Comparison of ENCODE assay signal across 18 cellular contexts in genomic region chr14:24198845-24199524, GRCh38. TPM values are rescaled to one million over a fixed set of nuclear protein-coding genes. Genes with fewer than 3 reads are reported as not detected.
DNase-seq lines count a peak whose midpoint lies in the region; ATAC-seq and TF ChIP-seq lines count a peak whose summit lies in the region.
"Had no signal": no experiment of that assay in that cellular context is flagged by ENCODE, and none has a peak within 500 bp of the region (broad histone marks: within the 10 kb centered on the region; RNA-seq: fewer than 3 reads in every experiment).

No MANE protein-coding gene starts in this region.

- no peak overlapping the region for H2BK120ac ChIP-seq in neuronal stem cell (ENCODE audit: low read depth, low read length)

- H2AFZ ChIP-seq in Loucy (ENCODE audit: low read length) = no peak overlapping the region
- H2AFZ ChIP-seq in neuronal stem cell (ENCODE audit: low read length) = no peak overlapping the region

- H3K79me1 ChIP-seq in neuronal stem cell (ENCODE audit: low read depth, low read length) = peaks cover 1% of the 10 kb centered on the region

- peak overlapping the region; percentile 12 for H3K4me2 ChIP-seq in Loucy (ENCODE audit: low read depth, low read length, poor library complexity, severe bottlenecking)
- no peak overlapping the region for H3K4me2 ChIP-seq in neuronal stem cell (ENCODE audit: insufficient read depth, low read length, poor library complexity, severe bottlenecking)

- H3K27me3 ChIP-seq in Loucy (ENCODE audit: insufficient read depth, low read length, poor library complexity, severe bottlenecking) (no peaks in the 10 kb centered on the region), colonic mucosa (no peaks in the 10 kb centered on the region), neuronal stem cell (ENCODE audit: control insufficient read depth in 3 of 3, insufficient read depth in 3 of 3, low read depth in 1 of 3, low read length in 3 of 3) (peaks cover 0 to 2% (median 0%) of the 10 kb centered on the region in 3 experiments)
- H3K27me3 ChIP-seq: transverse colon had no signal

- no peak overlapping the region for H3K18ac ChIP-seq in neuronal stem cell (ENCODE audit: low read length)

- H3K36me3 ChIP-seq in Loucy (ENCODE audit: insufficient read depth, low read length) (no peaks in the 10 kb centered on the region; the same call in 1 of the 2 replicates), colonic mucosa (no peaks in the 10 kb centered on the region), neuronal stem cell (replicated peaks in 1 of 2; ENCODE audit: control insufficient read depth in 2 of 2, insufficient read depth in 2 of 2, low read length in 2 of 2) (peaks cover 8 to 46% of the 10 kb centered on the region in 2 donors)

- no peak overlapping the region for H2BK15ac ChIP-seq in neuronal stem cell (ENCODE audit: low read length)

- no CpG with 5 or more reads among the region's 6 CpGs for WGBS in neuronal stem cell (ENCODE audit: extremely low coverage in 2 of 2, insufficient read length in 2 of 2, insufficient replicate concordance in 1 of 2), 2 donors

- H3K79me2 ChIP-seq in Loucy (ENCODE audit: insufficient read depth, low read length) = peaks cover 29% of the 10 kb centered on the region

- H3K4me3 ChIP-seq in Loucy (ENCODE audit: low read length, poor library complexity, severe bottlenecking) = no peak overlapping the region
- H3K4me3 ChIP-seq in colonic mucosa = no peak overlapping the region
- no peak overlapping the region for H3K4me3 ChIP-seq in neuronal stem cell (ENCODE audit: low read length in 2 of 2)
- H3K4me3 ChIP-seq: transverse colon had no signal

- H3K9ac ChIP-seq in Loucy (ENCODE audit: low read depth, low read length, poor library complexity, severe bottlenecking) (no peak overlapping the region), colonic mucosa (ENCODE audit: low read depth in 2 of 2, low read length in 2 of 2) (no peak overlapping the region), neuronal stem cell (ENCODE audit: low read depth, low read length, poor library complexity) (peak overlapping the region; percentile 72)

- intact Hi-C loops in colonic mucosa (cut with DNase I) = no loop called here

- H3K4me1 Mint-ChIP-seq in activated T-cell treated with anti-CD3 and anti-CD28 coated beads, Interleukin-2, amount 50 U/mL, for 24 hours (ENCODE audit: low read depth) = peaks cover 45% of the 10 kb centered on the region

- no peak overlapping the region for H3K4ac ChIP-seq in neuronal stem cell (ENCODE audit: low read length)

- peaks cover 76% of the 10 kb centered on the region for H3K36me3 Mint-ChIP-seq in activated T-cell treated with anti-CD3 and anti-CD28 coated beads, Interleukin-2, amount 50 U/mL, for 24 hours (ENCODE audit: low read depth)

- no peak overlapping the region for H4K91ac ChIP-seq in neuronal stem cell (ENCODE audit: low read depth, low read length, poor library complexity)

- no peak for ATAC-seq in GM19023 (IDR thresholded peaks at IDR 0.05; ENCODE audit: unreplicated experiment)
- ATAC-seq in HG02759 (IDR thresholded peaks at IDR 0.05; ENCODE audit: unreplicated experiment) = no peak
- ATAC-seq: left ventricle myocardium superior, Right ventricle myocardium inferior had no signal

- H3F3A ChIP-seq in Loucy (ENCODE audit: low read depth) = no peaks in the 10 kb centered on the region

- H3K9me3 ChIP-seq in Loucy (ENCODE audit: insufficient read depth, low read depth, low read length) = no peaks in the 10 kb centered on the region; the same call in 1 of the 2 replicates
- H3K9me3 ChIP-seq in colonic mucosa = no peaks in the 10 kb centered on the region
- H3K9me3 ChIP-seq in neuronal stem cell (replicated peaks in 1 of 2; ENCODE audit: control insufficient read depth in 2 of 2, insufficient read depth in 1 of 2, low read depth in 1 of 2, low read length in 2 of 2) = peaks cover 3 to 7% of the 10 kb centered on the region in 2 donors
- H3K9me3 ChIP-seq: transverse colon had no signal

- no peak overlapping the region for H2AK5ac ChIP-seq in neuronal stem cell (ENCODE audit: low read depth, low read length)

- no peak overlapping the region for H3K14ac ChIP-seq in neuronal stem cell (ENCODE audit: low read length)

- H3K4me1 ChIP-seq in Loucy (ENCODE audit: insufficient read depth, low read length, poor library complexity, severe bottlenecking) (peaks cover 22% of the 10 kb centered on the region), colonic mucosa (peaks cover 4% of the 10 kb centered on the region), neuronal stem cell (ENCODE audit: control insufficient read depth in 2 of 2, insufficient read depth in 1 of 2, low read depth in 1 of 2, low read length in 2 of 2) (peaks cover 2 to 5% of the 10 kb centered on the region in 2 donors)

- H3K9me3 Mint-ChIP-seq in activated T-cell treated with anti-CD3 and anti-CD28 coated beads, Interleukin-2, amount 50 U/mL, for 24 hours = peaks cover 7% of the 10 kb centered on the region

- no peaks in the 10 kb centered on the region for H4K20me1 ChIP-seq in Loucy (ENCODE audit: insufficient read depth, low read length, poor library complexity, severe bottlenecking)

- H2BK12ac ChIP-seq in neuronal stem cell (ENCODE audit: low read length) = no peak overlapping the region

- peak overlapping the region; percentile 42 for H3K27ac Mint-ChIP-seq in activated T-cell treated with anti-CD3 and anti-CD28 coated beads, Interleukin-2, amount 50 U/mL, for 24 hours

- H3K27me3 Mint-ChIP-seq in activated T-cell treated with anti-CD3 and anti-CD28 coated beads, Interleukin-2, amount 50 U/mL, for 24 hours = no peaks in the 10 kb centered on the region

- no peak overlapping the region for H3K23ac ChIP-seq in neuronal stem cell (ENCODE audit: low read depth, low read length, poor library complexity)

- H4K8ac ChIP-seq in neuronal stem cell (ENCODE audit: low read depth, low read length) = no peak overlapping the region

- H3K27ac ChIP-seq in colonic mucosa (peak overlapping the region; percentile 23), neuronal stem cell (replicated peaks; ENCODE audit: low read length) (no peak overlapping the region)

- peak overlapping the region; percentile 9 for H3K4me3 Mint-ChIP-seq in activated T-cell treated with anti-CD3 and anti-CD28 coated beads, Interleukin-2, amount 50 U/mL, for 24 hours

- no peak overlapping the region for H2BK5ac ChIP-seq in neuronal stem cell (ENCODE audit: low read length)

- DNase-seq in activated T-cell treated with anti-CD3 and anti-CD28 coated beads, Interleukin-2, amount 50 U/mL, for 24 hours = no peak
- DNase-seq in activated T-cell treated with anti-CD3 and anti-CD28 coated beads, Interleukin-2, amount 50 U/mL, for 1 hour = no peak
- DNase-seq in colonic mucosa = no peak
- no peak for DNase-seq in neuronal stem cell (ENCODE audit: low spot score)
- no peak for DNase-seq in COR-L47 (lab: John Stamatoyannopoulos, UW)
- DNase-seq: caudate nucleus; left ventricle myocardium superior; MM.1S; NCI-H2081 treated with DMSO at 0.1 percent for 48 hours; NCI-H526 treated with DMSO at 0.1 percent for 48 hours; stimulated activated CD4-positive, alpha-beta T cell treated with anti-CD3 and anti-CD28 coated beads, Interleukin-4, amount 100 ng/mL, for 24 hours; T1000; transverse colon had no signal

- TF ChIP-seq CTCF in Loucy (conservative IDR thresholded peaks at IDR 0.05; ENCODE audit: low read length) = no peak
- no peak for TF ChIP-seq CTCF in colonic mucosa (IDR thresholded peaks at IDR 0.05)

- no peaks in the 10 kb centered on the region for H3K9me2 ChIP-seq in Loucy (replicated peaks; ENCODE audit: low read depth, low read length)

RNA-seq across cellular contexts. Expression of gene TM9SF1, which starts 3.7 kb away (rescaled TPM):
- 10 to 100 TPM; 58.8 to 65.6 TPM for total RNA-seq in colonic mucosa
- 20.4 TPM for polyA plus RNA-seq in neuronal stem cell (2013, experiment 1 of 2)
- 19.4 TPM for polyA plus RNA-seq in neuronal stem cell (2013, experiment 2 of 2)

RNA-seq across cellular contexts. Expression of gene TSSK4, which starts 6.5 kb away (rescaled TPM):
- total RNA-seq in colonic mucosa = under 1 TPM; 0.19 to 0.49 TPM
- 0.06 TPM for polyA plus RNA-seq in neuronal stem cell (2013, experiment 1 of 2)
- 0.07 TPM for polyA plus RNA-seq in neuronal stem cell (2013, experiment 2 of 2)
- total RNA-seq: HT-29, transverse colon had no signal

RNA-seq across cellular contexts. Expression of gene IPO4, which starts 10.4 kb away (rescaled TPM):
- total RNA-seq in colonic mucosa = 10 to 100 TPM; 19.3 to 78.2 TPM
- polyA plus RNA-seq in neuronal stem cell (2013, experiment 1 of 2) = 17.5 TPM
- polyA plus RNA-seq in neuronal stem cell (2013, experiment 2 of 2) = 17.9 TPM

RNA-seq across cellular contexts. Expression of gene CHMP4A, which starts 14.3 kb away (rescaled TPM):
- 10 to 100 TPM; 47.8 to 48.0 TPM for total RNA-seq in colonic mucosa
- 23.5 TPM for polyA plus RNA-seq in neuronal stem cell (2013, experiment 1 of 2)
- polyA plus RNA-seq in neuronal stem cell (2013, experiment 2 of 2) = 23.9 TPM

RNA-seq across cellular contexts. Expression of gene MDP1, which starts 16.9 kb away (rescaled TPM):
- 10 to 100 TPM in 1 of 2 donors, 1 to 10 TPM in 1; 8.2 to 10.9 TPM for total RNA-seq in colonic mucosa
- polyA plus RNA-seq in neuronal stem cell (2013, experiment 1 of 2) = 26.4 TPM
- polyA plus RNA-seq in neuronal stem cell (2013, experiment 2 of 2) = 28.7 TPM
